15 cellular contexts compared by ENCODE assay signal in genomic region chrX:11739796-11740195, GRCh38. TPM values are rescaled to one million over a fixed set of nuclear protein-coding genes. Genes with fewer than 3 reads are reported as not detected.
DNase-seq lines count a peak whose midpoint lies in the region; ATAC-seq and TF ChIP-seq lines count a peak whose summit lies in the region.
"Had no signal": no experiment of that assay in that cellular context is flagged by ENCODE, and none has a peak within 500 bp of the region (broad histone marks: within the 10 kb centered on the region; RNA-seq: fewer than 3 reads in every experiment).

No MANE protein-coding gene starts in this region.

- 88% methylated on average over 1 of the region's 1 CpG for WGBS in smooth muscle cell (ENCODE audit: low lambda C conversion rate)

- no peak overlapping the region for H3K4me2 ChIP-seq in smooth muscle cell

- H3K27ac ChIP-seq in smooth muscle cell (ENCODE audit: low read depth): no peak overlapping the region
- no peak overlapping the region for H3K27ac ChIP-seq in vagina

- DNase-seq in smooth muscle cell (lab: John Stamatoyannopoulos, UW; ENCODE audit: unreplicated experiment) (no peak), T-helper 2 cell (no peak), vagina (ENCODE audit: extremely low spot score in 2 of 2) (no peak), midbrain (lab: John Stamatoyannopoulos, UW) (no peak)
- DNase-seq: HCEC 1CT, left cardiac atrium, NCI-H2029, NCI-H510A, right cardiac atrium, SHP77, substantia nigra had no signal

- TF ChIP-seq CTCF in smooth muscle cell (IDR thresholded peaks at IDR 0.05; ENCODE audit: borderline replicate concordance, insufficient read depth, poor library complexity, severe bottlenecking) (no peak), vagina (IDR thresholded peaks at IDR 0.05) (no peak)

- H2AFZ ChIP-seq in smooth muscle cell (ENCODE audit: low read depth): no peak overlapping the region

- no peaks in the 10 kb centered on the region for H4K20me1 ChIP-seq in smooth muscle cell (ENCODE audit: low read depth)

- no peaks in the 10 kb centered on the region for H3K27me3 ChIP-seq in smooth muscle cell (ENCODE audit: low read depth)
- H3K27me3 ChIP-seq in vagina: no peaks in the 10 kb centered on the region

- H3F3A ChIP-seq in smooth muscle cell (ENCODE audit: low read depth): no peaks in the 10 kb centered on the region

- TF ChIP-seq POLR2A in vagina (IDR thresholded peaks at IDR 0.05): no peak

- H3K36me3 ChIP-seq in smooth muscle cell (ENCODE audit: low read depth) (no peaks in the 10 kb centered on the region), vagina (no peaks in the 10 kb centered on the region)

- no peaks in the 10 kb centered on the region for H3K9me3 ChIP-seq in smooth muscle cell (replicated peaks; ENCODE audit: low read depth)
- H3K9me3 ChIP-seq in vagina: no peaks in the 10 kb centered on the region

- no peak overlapping the region for H3K9ac ChIP-seq in smooth muscle cell (ENCODE audit: low read depth)

- H3K4me1 ChIP-seq in smooth muscle cell (ENCODE audit: low read depth) (no peaks in the 10 kb centered on the region), vagina (no peaks in the 10 kb centered on the region)

- intact Hi-C loops in vagina (cut with DNase I): no loop called here

- peak; percentile 38 for ATAC-seq in GM18520 (IDR thresholded peaks at IDR 0.05; ENCODE audit: unreplicated experiment)
- ATAC-seq in GM19463 (IDR thresholded peaks at IDR 0.05; ENCODE audit: unreplicated experiment): peak; percentile 41
- peak; percentile 46 for ATAC-seq in HG02885 (IDR thresholded peaks at IDR 0.05; ENCODE audit: poor library complexity, unreplicated experiment)
- ATAC-seq in HG03571 (IDR thresholded peaks at IDR 0.05; ENCODE audit: unreplicated experiment): peak; percentile 64
- ATAC-seq: left cardiac atrium, right cardiac atrium had no signal

- H3K79me2 ChIP-seq in smooth muscle cell (ENCODE audit: low read depth): no peaks in the 10 kb centered on the region

- H3K4me3 ChIP-seq in smooth muscle cell (no peak overlapping the region), vagina (no peak overlapping the region)

RNA-seq across cellular contexts. Expression of gene MSL3, which starts 18.2 kb away (rescaled TPM):
- total RNA-seq in smooth muscle cell (25.4 and 48.1 TPM in 2 replicates), vagina (25.5 TPM)
- 14.4 and 15.7 TPM in 2 replicates for polyA plus RNA-seq in smooth muscle cell
